Comparison of ENCODE assay signal across 1 cellular context in the genomic region with DNA sequence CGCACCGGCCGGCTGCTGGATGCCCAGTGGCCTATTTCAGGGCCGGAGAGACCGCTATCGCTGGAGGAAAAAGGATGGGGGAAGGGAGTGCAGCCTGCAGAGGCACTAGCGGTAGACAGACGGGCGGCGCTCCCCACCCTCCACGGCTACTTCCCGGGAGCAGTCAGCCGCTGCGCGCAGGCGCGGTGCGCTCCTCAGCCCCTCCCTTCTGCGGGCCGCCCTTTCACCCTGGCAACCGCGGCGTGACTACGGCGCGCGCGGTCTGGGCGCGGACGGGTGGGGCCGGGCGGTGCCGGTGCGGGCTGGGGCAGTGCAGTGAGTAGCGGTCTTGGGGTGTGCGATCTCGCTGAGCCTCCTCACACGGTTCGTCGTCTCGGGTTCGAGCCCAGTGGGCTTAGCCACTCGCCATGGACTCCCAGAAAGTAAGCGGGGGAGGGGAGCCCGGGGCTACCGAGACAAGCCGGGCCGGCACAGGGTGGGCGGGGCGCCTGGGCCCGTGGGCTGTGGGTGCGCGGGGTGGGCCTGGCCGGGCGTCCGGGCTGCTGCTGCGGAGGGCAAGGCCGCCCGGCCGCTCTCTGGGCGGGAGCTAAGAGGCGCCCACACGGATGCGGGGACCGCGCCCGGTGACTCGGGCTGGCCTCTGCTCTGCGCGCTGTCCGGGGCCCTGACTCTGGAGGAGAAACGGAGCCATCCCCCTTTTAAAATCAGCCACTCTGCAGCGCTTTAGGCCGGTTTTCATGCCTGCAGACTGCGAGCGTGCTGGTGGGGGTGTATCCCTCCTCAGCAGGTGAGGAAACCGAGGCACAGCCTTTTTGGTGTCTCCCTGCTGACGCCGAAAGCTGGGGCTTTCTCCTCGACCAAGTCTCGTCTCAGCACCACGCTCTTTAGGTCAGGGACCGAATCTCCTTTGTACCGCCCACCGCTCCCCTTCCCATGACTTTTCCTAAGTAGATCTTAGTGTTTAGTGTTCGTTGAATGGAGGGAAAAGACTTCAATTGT.
TF ChIP-seq lines count a peak whose summit lies in the region.

Gene FSD1L, plus strand, starts transcription at position 221 of the 999 bp plus-strand sequence. Its CDS starts 187 bp downstream, at position 408.

TF ChIP-seq in HEK293, 187 proteins besides CTCF, POLR2A, EP300 and RAD21 (continued from another document and continues in another):
- TF ChIP-seq ZSCAN18 (tag by site-specific recombination; IDR thresholded peaks at IDR 0.05) (no peak), IKZF3 (tag by site-specific recombination; IDR thresholded peaks at IDR 0.05) (0 out of 2 replicates have a peak, but pooled peaks have one; percentile 21), ZNF155 (tag by site-specific recombination; IDR thresholded peaks at IDR 0.05) (no peak), ZNF223 (tag by site-specific recombination; IDR thresholded peaks at IDR 0.05) (no peak), OSR2 (tag by site-specific recombination; IDR thresholded peaks at IDR 0.05) (no peak), ZNF843 (tag by site-specific recombination; IDR thresholded peaks at IDR 0.05) (no peak), ZNF548 (tag by site-specific recombination; IDR thresholded peaks at IDR 0.05) (no peak), ZNF610 (tag by site-specific recombination; IDR thresholded peaks at IDR 0.05; ENCODE audit: borderline replicate concordance) (peak; percentile 56; the same call in 1 of the 2 replicates), ZNF239 (tag by site-specific recombination; IDR thresholded peaks at IDR 0.05) (no peak), ZNF747 (tag by site-specific recombination; IDR thresholded peaks at IDR 0.05) (no peak), ZNF221 (tag by site-specific recombination; IDR thresholded peaks at IDR 0.05; ENCODE audit: borderline replicate concordance) (no peak), ZNF768 (tag by site-specific recombination; IDR thresholded peaks at IDR 0.05) (no peak), ZNF621 (tag by site-specific recombination; IDR thresholded peaks at IDR 0.05) (no peak), ZBTB8A (tag by site-specific recombination; IDR thresholded peaks at IDR 0.05) (peak; percentile 79), YY2 (tag by site-specific recombination; IDR thresholded peaks at IDR 0.05) (no peak), GFI1B (tag by site-specific recombination; IDR thresholded peaks at IDR 0.05) (no peak), ZSCAN4 (tag by site-specific recombination; IDR thresholded peaks at IDR 0.05) (no peak), ZNF202 (tag by site-specific recombination; IDR thresholded peaks at IDR 0.05; ENCODE audit: borderline replicate concordance) (no peak), ZNF133 (tag by site-specific recombination; IDR thresholded peaks at IDR 0.05) (no peak), ZNF596 (tag by site-specific recombination; IDR thresholded peaks at IDR 0.05) (no peak), SP3 (tag by site-specific recombination; IDR thresholded peaks at IDR 0.05) (no peak; the same call in 1 of the 2 replicates), ZNF654 (tag by site-specific recombination; IDR thresholded peaks at IDR 0.05; ENCODE audit: low read depth) (no peak), KLF1 (tag by site-specific recombination; IDR thresholded peaks at IDR 0.05) (peak; percentile 97), ZNF561 (tag by site-specific recombination; IDR thresholded peaks at IDR 0.05; ENCODE audit: borderline replicate concordance) (peak; percentile 42; the same call in 1 of the 2 replicates), ZNF645 (tag by site-specific recombination; IDR thresholded peaks at IDR 0.05) (no peak), ZBTB26 (tag by site-specific recombination; optimal IDR thresholded peaks at IDR 0.05) (peak; percentile 88), REST (tag by site-specific recombination; IDR thresholded peaks at IDR 0.05) (peak; percentile 48; the same call in 1 of the 2 replicates), ZNF658 (tag by site-specific recombination; IDR thresholded peaks at IDR 0.05) (no peak), ZXDB (tag by site-specific recombination; IDR thresholded peaks at IDR 0.05) (0 out of 2 replicates have a peak, but pooled peaks have one; percentile 30), ZNF792 (tag by site-specific recombination; IDR thresholded peaks at IDR 0.05) (no peak), ZFHX2 (tag by site-specific recombination; conservative IDR thresholded peaks at IDR 0.05) (peak; percentile 32), ZNF157 (tag by site-specific recombination; IDR thresholded peaks at IDR 0.05) (no peak)
- TF ChIP-seq, protein P1, sequence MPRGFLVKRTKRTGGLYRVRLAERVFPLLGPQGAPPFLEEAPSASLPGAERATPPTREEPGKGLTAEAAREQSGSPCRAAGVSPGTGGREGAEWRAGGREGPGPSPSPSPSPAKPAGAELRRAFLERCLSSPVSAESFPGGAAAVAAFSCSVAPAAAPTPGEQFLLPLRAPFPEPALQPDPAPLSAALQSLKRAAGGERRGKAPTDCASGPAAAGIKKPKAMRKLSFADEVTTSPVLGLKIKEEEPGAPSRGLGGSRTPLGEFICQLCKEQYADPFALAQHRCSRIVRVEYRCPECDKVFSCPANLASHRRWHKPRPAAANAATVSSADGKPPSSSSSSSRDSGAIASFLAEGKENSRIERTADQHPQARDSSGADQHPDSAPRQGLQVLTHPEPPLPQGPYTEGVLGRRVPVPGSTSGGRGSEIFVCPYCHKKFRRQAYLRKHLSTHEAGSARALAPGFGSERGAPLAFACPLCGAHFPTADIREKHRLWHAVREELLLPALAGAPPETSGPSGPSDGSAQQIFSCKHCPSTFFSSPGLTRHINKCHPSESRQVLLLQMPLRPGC (tag by site-specific recombination; IDR thresholded peaks at IDR 0.05), result no peak
- TF ChIP-seq, protein P2, sequence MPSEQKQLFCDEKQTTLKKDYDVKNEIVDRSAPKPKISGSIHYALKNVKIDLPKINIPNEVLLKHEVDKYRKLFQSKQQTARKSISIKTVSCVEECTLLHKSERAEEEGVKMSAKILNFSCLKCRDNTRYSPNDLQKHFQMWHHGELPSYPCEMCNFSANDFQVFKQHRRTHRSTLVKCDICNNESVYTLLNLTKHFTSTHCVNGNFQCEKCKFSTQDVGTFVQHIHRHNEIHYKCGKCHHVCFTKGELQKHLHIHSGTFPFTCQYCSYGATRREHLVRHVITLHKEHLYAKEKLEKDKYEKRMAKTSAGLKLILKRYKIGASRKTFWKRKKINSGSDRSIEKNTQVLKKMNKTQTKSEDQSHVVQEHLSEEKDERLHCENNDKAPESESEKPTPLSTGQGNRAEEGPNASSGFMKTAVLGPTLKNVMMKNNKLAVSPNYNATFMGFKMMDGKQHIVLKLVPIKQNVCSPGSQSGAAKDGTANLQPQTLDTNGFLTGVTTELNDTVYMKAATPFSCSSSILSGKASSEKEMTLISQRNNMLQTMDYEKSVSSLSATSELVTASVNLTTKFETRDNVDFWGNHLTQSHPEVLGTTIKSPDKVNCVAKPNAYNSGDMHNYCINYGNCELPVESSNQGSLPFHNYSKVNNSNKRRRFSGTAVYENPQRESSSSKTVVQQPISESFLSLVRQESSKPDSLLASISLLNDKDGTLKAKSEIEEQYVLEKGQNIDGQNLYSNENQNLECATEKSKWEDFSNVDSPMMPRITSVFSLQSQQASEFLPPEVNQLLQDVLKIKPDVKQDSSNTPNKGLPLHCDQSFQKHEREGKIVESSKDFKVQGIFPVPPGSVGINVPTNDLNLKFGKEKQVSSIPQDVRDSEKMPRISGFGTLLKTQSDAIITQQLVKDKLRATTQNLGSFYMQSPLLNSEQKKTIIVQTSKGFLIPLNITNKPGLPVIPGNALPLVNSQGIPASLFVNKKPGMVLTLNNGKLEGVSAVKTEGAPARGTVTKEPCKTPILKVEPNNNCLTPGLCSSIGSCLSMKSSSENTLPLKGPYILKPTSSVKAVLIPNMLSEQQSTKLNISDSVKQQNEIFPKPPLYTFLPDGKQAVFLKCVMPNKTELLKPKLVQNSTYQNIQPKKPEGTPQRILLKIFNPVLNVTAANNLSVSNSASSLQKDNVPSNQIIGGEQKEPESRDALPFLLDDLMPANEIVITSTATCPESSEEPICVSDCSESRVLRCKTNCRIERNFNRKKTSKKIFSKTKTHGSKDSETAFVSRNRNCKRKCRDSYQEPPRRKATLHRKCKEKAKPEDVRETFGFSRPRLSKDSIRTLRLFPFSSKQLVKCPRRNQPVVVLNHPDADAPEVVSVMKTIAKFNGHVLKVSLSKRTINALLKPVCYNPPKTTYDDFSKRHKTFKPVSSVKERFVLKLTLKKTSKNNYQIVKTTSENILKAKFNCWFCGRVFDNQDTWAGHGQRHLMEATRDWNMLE (tag by site-specific recombination; conservative IDR thresholded peaks at IDR 0.05; ENCODE audit: low read depth), result no peak
- TF ChIP-seq, protein P3, sequence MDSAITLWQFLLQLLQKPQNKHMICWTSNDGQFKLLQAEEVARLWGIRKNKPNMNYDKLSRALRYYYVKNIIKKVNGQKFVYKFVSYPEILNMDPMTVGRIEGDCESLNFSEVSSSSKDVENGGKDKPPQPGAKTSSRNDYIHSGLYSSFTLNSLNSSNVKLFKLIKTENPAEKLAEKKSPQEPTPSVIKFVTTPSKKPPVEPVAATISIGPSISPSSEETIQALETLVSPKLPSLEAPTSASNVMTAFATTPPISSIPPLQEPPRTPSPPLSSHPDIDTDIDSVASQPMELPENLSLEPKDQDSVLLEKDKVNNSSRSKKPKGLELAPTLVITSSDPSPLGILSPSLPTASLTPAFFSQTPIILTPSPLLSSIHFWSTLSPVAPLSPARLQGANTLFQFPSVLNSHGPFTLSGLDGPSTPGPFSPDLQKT (IDR thresholded peaks at IDR 0.05; ENCODE audit: borderline replicate concordance, low read depth, low read length), result no peak
- TF ChIP-seq, protein P4, sequence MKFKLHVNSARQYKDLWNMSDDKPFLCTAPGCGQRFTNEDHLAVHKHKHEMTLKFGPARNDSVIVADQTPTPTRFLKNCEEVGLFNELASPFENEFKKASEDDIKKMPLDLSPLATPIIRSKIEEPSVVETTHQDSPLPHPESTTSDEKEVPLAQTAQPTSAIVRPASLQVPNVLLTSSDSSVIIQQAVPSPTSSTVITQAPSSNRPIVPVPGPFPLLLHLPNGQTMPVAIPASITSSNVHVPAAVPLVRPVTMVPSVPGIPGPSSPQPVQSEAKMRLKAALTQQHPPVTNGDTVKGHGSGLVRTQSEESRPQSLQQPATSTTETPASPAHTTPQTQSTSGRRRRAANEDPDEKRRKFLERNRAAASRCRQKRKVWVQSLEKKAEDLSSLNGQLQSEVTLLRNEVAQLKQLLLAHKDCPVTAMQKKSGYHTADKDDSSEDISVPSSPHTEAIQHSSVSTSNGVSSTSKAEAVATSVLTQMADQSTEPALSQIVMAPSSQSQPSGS (tag by site-specific recombination; IDR thresholded peaks at IDR 0.05; ENCODE audit: low read depth), result no peak
